In the genomic region with DNA sequence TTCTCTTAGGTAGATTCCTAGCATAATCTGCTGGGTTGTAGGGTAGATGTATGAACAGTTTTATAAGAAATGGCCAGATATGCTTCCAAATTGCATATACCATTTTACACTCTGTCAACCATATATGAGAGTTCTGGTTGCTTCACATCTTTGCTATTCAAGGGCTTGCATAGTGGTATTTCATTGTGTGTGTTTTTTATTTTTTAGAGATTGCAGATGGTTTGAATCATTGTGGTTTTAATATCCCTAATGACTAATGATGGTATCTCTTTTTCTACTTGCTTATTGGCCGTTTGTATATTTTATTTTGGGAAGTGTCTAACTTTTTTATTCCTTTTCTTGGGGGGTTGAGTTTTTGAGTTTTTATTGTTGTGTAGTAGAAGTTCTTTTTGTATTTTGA, we compare ENCODE assay signal across 1 cellular context.
TF ChIP-seq lines count a peak whose summit lies in the region.

No MANE protein-coding gene starts in this region.

TF ChIP-seq in SK-N-SH, 30 proteins besides CTCF, POLR2A, EP300 and RAD21:
- TF ChIP-seq RFX5 (IDR thresholded peaks at IDR 0.05; ENCODE audit: low read length): 0 out of 2 replicates have a peak, but pooled peaks have one; percentile 41
- TF ChIP-seq FOSL2 (IDR thresholded peaks at IDR 0.05; ENCODE audit: borderline replicate concordance, low read depth): peak; percentile 57; the same call in 1 of the 2 replicates
- no peak for TF ChIP-seq SIN3A (IDR thresholded peaks at IDR 0.05; ENCODE audit: borderline replicate concordance, low read depth, low read length)
- TF ChIP-seq FOXJ3 (CRISPR knock-in tag; IDR thresholded peaks at IDR 0.05): no peak
- TF ChIP-seq TCF12 (IDR thresholded peaks at IDR 0.05): peak; percentile 82
- peak; percentile 57; the same call in 1 of the 2 replicates for TF ChIP-seq JUND (IDR thresholded peaks at IDR 0.05)
